16 cellular contexts compared by ENCODE assay signal in genomic region chr17:58081641-58082340, GRCh38. TPM values are rescaled to one million over a fixed set of nuclear protein-coding genes. Genes with fewer than 3 reads are reported as not detected.
DNase-seq lines count a peak whose midpoint lies in the region; ATAC-seq, FAIRE-seq and TF ChIP-seq lines count a peak whose summit lies in the region.
"Had no signal": no experiment of that assay in that cellular context is flagged by ENCODE, and none has a peak within 500 bp of the region (broad histone marks: within the 10 kb centered on the region; RNA-seq: fewer than 3 reads in every experiment).

No MANE protein-coding gene starts in this region.

- H3K4me3 Mint-ChIP-seq in CD8-positive, alpha-beta T cell: peak overlapping the region; percentile 66
- H3K4me3 Mint-ChIP-seq in glutamatergic neuron (ENCODE audit: unreplicated experiment): peak overlapping the region; percentile 76

- H3K27me3 ChIP-seq in CD8-positive, alpha-beta T cell (ENCODE audit: insufficient read depth, low read length): no peaks in the 10 kb centered on the region
- H3K27me3 ChIP-seq in neutrophil (peaks cover 37% of the 10 kb centered on the region), small intestine (ENCODE audit: control insufficient read depth in 2 of 2, insufficient read depth in 2 of 2, low read length in 2 of 2) (no peaks in the 10 kb centered on the region), Peyer's patch (no peaks in the 10 kb centered on the region)
- H3K27me3 ChIP-seq: colonic mucosa had no signal

- H3K27me3 Mint-ChIP-seq in CD8-positive, alpha-beta T cell (ENCODE audit: low read depth): no peaks in the 10 kb centered on the region
- peaks cover 4% of the 10 kb centered on the region for H3K27me3 Mint-ChIP-seq in glutamatergic neuron (ENCODE audit: unreplicated experiment)

- H3K9me3 Mint-ChIP-seq in CD8-positive, alpha-beta T cell: no peaks in the 10 kb centered on the region
- peaks cover 6% of the 10 kb centered on the region for H3K9me3 Mint-ChIP-seq in glutamatergic neuron (ENCODE audit: unreplicated experiment)

- intact Hi-C loops in CD8-positive, alpha-beta T cell (cut with DNase I, micrococcal nuclease): loop anchor here (2.0 to 10.0 kb wide), 7 partner anchors 94 to 1249 kb away; partner anchors contain the start of genes C17orf67 (in 2 of the 2), DGKE (in 2 of the 2), MSI2 (in 2 of the 2) and TRIM37 (in 1 of the 2)

- TF ChIP-seq POLR2A in Peyer's patch (IDR thresholded peaks at IDR 0.05): no peak

- TF ChIP-seq CTCF in CD8-positive, alpha-beta T cell (IDR thresholded peaks at IDR 0.05): no peak
- no peak for TF ChIP-seq CTCF in glutamatergic neuron (IDR thresholded peaks at IDR 0.05; ENCODE audit: partially characterized antibody, unreplicated experiment)
- no peak for TF ChIP-seq CTCF in neutrophil (IDR thresholded peaks at IDR 0.05)
- TF ChIP-seq CTCF in Peyer's patch (IDR thresholded peaks at IDR 0.05): no peak

- H3K36me3 ChIP-seq in CD8-positive, alpha-beta T cell (ENCODE audit: insufficient read depth, low read length): peaks cover under 1% of the 10 kb centered on the region
- H3K36me3 ChIP-seq in neutrophil (peaks cover 2% of the 10 kb centered on the region), small intestine (ENCODE audit: control insufficient read depth in 2 of 2, insufficient read depth in 2 of 2, low read length in 2 of 2) (no peaks in the 10 kb centered on the region), Peyer's patch (peaks cover 0 to under 1% (median 0%) of the 10 kb centered on the region in 3 donors)
- H3K36me3 ChIP-seq: colonic mucosa had no signal

- H3K4me3 ChIP-seq in CD8-positive, alpha-beta T cell (ENCODE audit: low read depth, low read length): no peak overlapping the region
- no peak overlapping the region for H3K4me3 ChIP-seq in neutrophil (ENCODE audit: low read depth in 1 of 2, low read length in 1 of 2)
- H3K4me3 ChIP-seq in small intestine (ENCODE audit: low read depth in 1 of 2, low read length in 2 of 2): no peak overlapping the region
- no peak overlapping the region for H3K4me3 ChIP-seq in Peyer's patch
- H3K4me3 ChIP-seq: colonic mucosa had no signal

- WGBS in small intestine, 3 donors: 80 to 89% (median 84%) methylated on average over 16 of the region's 16 CpGs

- POLR2A ChIA-PET in CD8-positive, alpha-beta T cell (lab: Charles Lee): no interaction called here

- CTCF ChIA-PET in CD8-positive, alpha-beta T cell (lab: Charles Lee): interaction anchor here (1.1 to 1.2 kb wide), 2 partner anchors 31 to 32 kb away, joined by 3 to 4 read pairs; no protein-coding TSS in a partner anchor

- peaks cover 23% of the 10 kb centered on the region for H3K4me1 Mint-ChIP-seq in CD8-positive, alpha-beta T cell (ENCODE audit: low read depth)
- peaks cover 34% of the 10 kb centered on the region for H3K4me1 Mint-ChIP-seq in glutamatergic neuron (ENCODE audit: low read depth, unreplicated experiment)

- FAIRE-seq in small intestine (lab: Jason Lieb, UNC): no peak
- FAIRE-seq: GM19239, kidney had no signal

- DNase-seq in CD8-positive, alpha-beta T cell: no peak
- peak; percentile 12 for DNase-seq in NCI-H2227 (lab: John Stamatoyannopoulos, UW; ENCODE audit: unreplicated experiment)
- DNase-seq in glutamatergic neuron: no peak
- no peak for DNase-seq in small intestine
- DNase-seq in Peyer's patch: no peak
- DNase-seq: activated naive CD4-positive, alpha-beta T cell treated with anti-CD3 and anti-CD28 coated beads, Interleukin-2, amount 50 U/mL, for 16 hours; colonic mucosa; GOT3; kidney; NCI-H1105; NCI-H748 treated with DMSO at 0.1 percent for 48 hours; occipital lobe had no signal

- H3K9me3 ChIP-seq in CD8-positive, alpha-beta T cell (ENCODE audit: low read length): no peaks in the 10 kb centered on the region
- H3K9me3 ChIP-seq in neutrophil (no peaks in the 10 kb centered on the region), small intestine (ENCODE audit: control insufficient read depth, low read depth) (no peaks in the 10 kb centered on the region), Peyer's patch (no peaks in the 10 kb centered on the region)
- H3K9me3 ChIP-seq: colonic mucosa had no signal

- peaks cover 23% of the 10 kb centered on the region for H3K36me3 Mint-ChIP-seq in CD8-positive, alpha-beta T cell
- no peaks in the 10 kb centered on the region for H3K36me3 Mint-ChIP-seq in glutamatergic neuron (ENCODE audit: unreplicated experiment)

- peaks cover 25% of the 10 kb centered on the region for H3K4me1 ChIP-seq in CD8-positive, alpha-beta T cell (ENCODE audit: insufficient read depth, low read length)
- H3K4me1 ChIP-seq in neutrophil (ENCODE audit: control insufficient read depth in 1 of 2, insufficient read depth in 1 of 2, low read depth in 1 of 2, low read length in 1 of 2): peaks cover 18 to 22% of the 10 kb centered on the region in 2 experiments
- H3K4me1 ChIP-seq in small intestine (ENCODE audit: control insufficient read depth in 2 of 2, insufficient read depth in 1 of 2, low read depth in 1 of 2, low read length in 1 of 2): peaks cover 0 to 9% of the 10 kb centered on the region in 2 donors
- peaks cover 0 to 26% (median 7%) of the 10 kb centered on the region in 4 donors for H3K4me1 ChIP-seq in Peyer's patch

- H3K27ac Mint-ChIP-seq in CD8-positive, alpha-beta T cell: peak overlapping the region; percentile 23
- H3K27ac Mint-ChIP-seq in glutamatergic neuron (ENCODE audit: unreplicated experiment): peak overlapping the region; percentile 99

- no peak overlapping the region for H3K27ac ChIP-seq in CD8-positive, alpha-beta T cell (ENCODE audit: low read depth, low read length)
- H3K27ac ChIP-seq in neutrophil (peak overlapping the region; percentile 89), small intestine (ENCODE audit: low read depth in 1 of 2, low read length in 1 of 2) (no peak overlapping the region), Peyer's patch (no peak overlapping the region)
- H3K27ac ChIP-seq: colonic mucosa had no signal

- ATAC-seq in CD8-positive, alpha-beta T cell: no peak
- no peak for ATAC-seq in HG03439 (IDR thresholded peaks at IDR 0.05; ENCODE audit: unreplicated experiment)
- no peak for ATAC-seq in GM19324 (IDR thresholded peaks at IDR 0.05; ENCODE audit: low FRiP score, unreplicated experiment)

RNA-seq across cellular contexts. Expression of gene DYNLL2, which starts 1.4 kb away (rescaled TPM):
- total RNA-seq in CD8-positive, alpha-beta T cell: 10 to 100 TPM; 30.5 to 30.6 TPM
- total RNA-seq in glutamatergic neuron (ENCODE audit: unreplicated experiment) (80.4 TPM), Peyer's patch (10 to 100 TPM; 18.2 to 23.9 (median 23.8) TPM)
- polyA plus RNA-seq in small intestine: 10 to 100 TPM; 18.9 to 40.8 (median 24.6) TPM
